In the genomic region with DNA sequence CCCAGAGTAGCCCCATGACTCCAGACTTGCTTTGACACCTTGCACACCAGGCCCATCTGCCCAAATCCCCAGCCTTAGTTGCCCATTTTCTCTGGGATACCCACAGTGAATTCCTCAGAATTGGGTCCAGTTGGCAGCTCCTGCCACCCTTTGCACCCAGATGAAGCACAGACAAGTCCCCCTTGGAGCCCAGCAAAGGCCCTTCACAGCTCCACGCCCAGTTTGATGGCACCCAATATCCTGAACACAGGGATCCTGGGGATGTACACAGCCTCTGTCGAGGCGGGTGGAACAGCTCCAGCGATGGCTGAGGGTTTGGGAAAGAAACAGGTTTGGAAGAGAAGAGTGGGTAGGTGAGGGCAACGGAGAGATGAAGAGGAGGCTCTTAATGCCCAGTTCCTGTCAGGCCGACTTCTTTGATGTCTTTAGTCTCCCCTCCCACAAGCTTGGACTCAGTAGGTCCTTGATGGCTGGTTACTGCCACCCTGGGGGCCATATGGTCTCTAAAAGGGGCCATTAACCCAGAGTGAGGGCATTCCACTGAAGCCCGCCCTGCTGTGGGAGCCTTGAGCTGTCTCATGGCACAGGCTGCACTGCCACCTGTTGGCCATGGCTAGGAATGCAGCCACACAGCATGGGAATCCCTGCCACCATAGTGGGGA, we compare ENCODE assay signal across 8 cellular contexts. TPM values are rescaled to one million over a fixed set of nuclear protein-coding genes. Genes with fewer than 3 reads are reported as not detected.
A peak's percentile ranks its signal among the peaks of the same experiment; 100 is the strongest.
DNase-seq lines count a peak whose midpoint lies in the region; ATAC-seq and TF ChIP-seq lines count a peak whose summit lies in the region.

No MANE protein-coding gene starts in this region.

- H3K36me3 ChIP-seq in OCI-LY7 (ENCODE audit: insufficient read depth, low read length), result peaks cover 41% of the 10 kb centered on the region
- H3K36me3 ChIP-seq in esophagus muscularis mucosa, result peaks cover 21 to 63% (median 55%) of the 10 kb centered on the region in 4 donors

- peak overlapping the region in 1 of 2 donors; percentile 45 for H3K27ac Mint-ChIP-seq in natural killer cell treated with Interleukin-12 subunit alpha and Interleukin-12 subunit beta and Interleukin-15 and Interleukin-18, amount 100 ng/mL, for 72 hours
- no peak overlapping the region for H3K27ac Mint-ChIP-seq in stimulated activated naive CD8-positive, alpha-beta T cell treated with anti-CD3 and anti-CD28 coated beads, Interleukin-15, amount 100 ng/mL, for 72 hours

- TF ChIP-seq EP300 in esophagus muscularis mucosa (IDR thresholded peaks at IDR 0.05), result no peak

- 47% methylated on average over 7 of the region's 7 CpGs for WGBS in esophagus muscularis mucosa

- peaks cover 0 to 4% of the 10 kb centered on the region in 2 donors for H3K4me1 Mint-ChIP-seq in natural killer cell treated with Interleukin-12 subunit alpha and Interleukin-12 subunit beta and Interleukin-15 and Interleukin-18, amount 100 ng/mL, for 72 hours (ENCODE audit: low read depth in 2 of 2)
- H3K4me1 Mint-ChIP-seq in stimulated activated naive CD8-positive, alpha-beta T cell treated with anti-CD3 and anti-CD28 coated beads, Interleukin-15, amount 100 ng/mL, for 72 hours, result no peaks in the 10 kb centered on the region

- POLR2A ChIA-PET in OCI-LY7 (lab: Charles Lee), result interaction anchor here (1.0 to 1.3 kb wide), 4 partner anchors 12 to 41 kb away, joined by 3 to 5 read pairs (median 4); no protein-coding TSS in a partner anchor

- ATAC-seq in natural killer cell treated with Interleukin-12 subunit alpha and Interleukin-12 subunit beta and Interleukin-15 and Interleukin-18, amount 100 ng/mL, for 72 hours, result peak; percentile 85
- peak; percentile 88 for ATAC-seq in stimulated activated naive CD8-positive, alpha-beta T cell treated with anti-CD3 and anti-CD28 coated beads, Interleukin-15, amount 100 ng/mL, for 72 hours

- H3K36me3 Mint-ChIP-seq in natural killer cell treated with Interleukin-12 subunit alpha and Interleukin-12 subunit beta and Interleukin-15 and Interleukin-18, amount 100 ng/mL, for 72 hours, result peaks cover 6% of the 10 kb centered on the region

- no peaks in the 10 kb centered on the region for H3K9me3 Mint-ChIP-seq in natural killer cell treated with Interleukin-12 subunit alpha and Interleukin-12 subunit beta and Interleukin-15 and Interleukin-18, amount 100 ng/mL, for 72 hours
- no peaks in the 10 kb centered on the region for H3K9me3 Mint-ChIP-seq in stimulated activated naive CD8-positive, alpha-beta T cell treated with anti-CD3 and anti-CD28 coated beads, Interleukin-15, amount 100 ng/mL, for 72 hours

- no peak overlapping the region for H3K4me3 Mint-ChIP-seq in natural killer cell treated with Interleukin-12 subunit alpha and Interleukin-12 subunit beta and Interleukin-15 and Interleukin-18, amount 100 ng/mL, for 72 hours
- no peak overlapping the region for H3K4me3 Mint-ChIP-seq in stimulated activated naive CD8-positive, alpha-beta T cell treated with anti-CD3 and anti-CD28 coated beads, Interleukin-15, amount 100 ng/mL, for 72 hours

- H3K27ac ChIP-seq in OCI-LY7 (ENCODE audit: low read depth, low read length, poor library complexity, severe bottlenecking), result peak overlapping the region; percentile 14
- peak overlapping the region; percentile 2 to 31 (median 25) for H3K27ac ChIP-seq in esophagus muscularis mucosa (replicated peaks in 1 of 4)

- H2AFZ ChIP-seq in OCI-LY7 (ENCODE audit: low read length), result no peak overlapping the region

- CTCF ChIA-PET in OCI-LY7 (lab: Charles Lee; ENCODE audit: unreplicated experiment), result interaction anchor here (0.7 to 1.3 kb wide), 3 partner anchors 18 to 48 kb away, joined by 3 to 4 read pairs (median 3); no protein-coding TSS in a partner anchor

- intact Hi-C loops in OCI-LY7 (cut with micrococcal nuclease; ENCODE audit: unreplicated experiment) (loop anchor here (1.0 to 10.0 kb wide), 4 partner anchors 43 to 436 kb away; no protein-coding TSS in a partner anchor), esophagus muscularis mucosa (cut with DNase I) (loop anchor here (2.0 to 10.0 kb wide), 2 partner anchors 44 to 438 kb away; partner anchors contain the start of gene DMAP1)

- TF ChIP-seq POLR2A in esophagus muscularis mucosa (IDR thresholded peaks at IDR 0.05; ENCODE audit: low read depth), result no peak

- peak; percentile 93 for TF ChIP-seq CTCF in OCI-LY7 (conservative IDR thresholded peaks at IDR 0.05; ENCODE audit: low read length)
- TF ChIP-seq CTCF in esophagus muscularis mucosa (IDR thresholded peaks at IDR 0.05), result peak; percentile 93 to 98 (median 97)

- no peaks in the 10 kb centered on the region for H3K27me3 Mint-ChIP-seq in natural killer cell treated with Interleukin-12 subunit alpha and Interleukin-12 subunit beta and Interleukin-15 and Interleukin-18, amount 100 ng/mL, for 72 hours
- H3K27me3 Mint-ChIP-seq in stimulated activated naive CD8-positive, alpha-beta T cell treated with anti-CD3 and anti-CD28 coated beads, Interleukin-15, amount 100 ng/mL, for 72 hours, result no peaks in the 10 kb centered on the region

- no peak overlapping the region for H3K4me2 ChIP-seq in OCI-LY7 (ENCODE audit: low read length)

- H3K9me3 ChIP-seq in OCI-LY7 (ENCODE audit: low read length), result no peaks in the 10 kb centered on the region
- no peaks in the 10 kb centered on the region for H3K9me3 ChIP-seq in esophagus muscularis mucosa

- H3K4me3 ChIP-seq in OCI-LY7 (ENCODE audit: low read depth, low read length, poor library complexity, severe bottlenecking) (no peak overlapping the region), esophagus muscularis mucosa (no peak overlapping the region)

- H3K9me2 ChIP-seq in OCI-LY7 (ENCODE audit: insufficient read depth, low read length), result no peaks in the 10 kb centered on the region

- H4K20me1 ChIP-seq in OCI-LY7 (ENCODE audit: insufficient read depth, low read length), result no peaks in the 10 kb centered on the region

- H3K4me1 ChIP-seq in OCI-LY7 (ENCODE audit: insufficient read depth, low read length, poor library complexity, severe bottlenecking) (no peaks in the 10 kb centered on the region), esophagus muscularis mucosa (peaks cover 0 to 8% (median 2%) of the 10 kb centered on the region in 4 donors)

- DNase-seq in NCI-H524 (lab: John Stamatoyannopoulos, UW), result peak; percentile 73 to 86
- no peak for DNase-seq in NCI-H524 treated with DMSO at 0.1 percent for 48 hours (lab: John Stamatoyannopoulos, UW)
- DNase-seq in HT-29 (ENCODE audit: low spot score), result peak; percentile 87
- peak; percentile 76 for DNase-seq in OCI-LY7 (ENCODE audit: low spot score)
- peak; percentile 83 for DNase-seq in activated T-cell treated with anti-CD3 and anti-CD28 coated beads, Interleukin-2, amount 50 U/mL, for 1 hour
- DNase-seq in esophagus muscularis mucosa (ENCODE audit: extremely low spot score), result no peak
- DNase-seq in natural killer cell treated with Interleukin-12 subunit alpha and Interleukin-12 subunit beta and Interleukin-15 and Interleukin-18, amount 100 ng/mL, for 72 hours (ENCODE audit: low spot score), result peak; percentile 84
- DNase-seq in stimulated activated naive CD8-positive, alpha-beta T cell treated with anti-CD3 and anti-CD28 coated beads, Interleukin-15, amount 100 ng/mL, for 72 hours, result peak; percentile 68

- H3K27me3 ChIP-seq in esophagus muscularis mucosa, result no peaks in the 10 kb centered on the region

- no TSS peak for BruUV-seq in OCI-LY7 (replicated peaks; lab: Mats Ljungman, UMichigan)

- H3K79me2 ChIP-seq in OCI-LY7 (ENCODE audit: insufficient read depth, low read depth, low read length), result no peaks in the 10 kb centered on the region

RNA-seq across cellular contexts. Expression of gene TMEM53, which starts 21.7 kb away (rescaled TPM):
- total RNA-seq in HT-29 (2014; rRNA removed; shearing (Covaris generic)), result 19.5 and 27.5 TPM in 2 replicates
- total RNA-seq in OCI-LY7 (2014; rRNA removed; shearing (Covaris generic)), result 5.5 and 6.6 TPM in 2 replicates
- 8.1 and 8.9 TPM in 2 replicates for total RNA-seq in OCI-LY7 (2022)
- total RNA-seq in esophagus muscularis mucosa, result 1 to 10 TPM; 4.5 to 7.0 (median 5.7) TPM
- 1 to 10 TPM; 2.8 to 3.8 TPM for total RNA-seq in natural killer cell treated with Interleukin-12 subunit alpha and Interleukin-12 subunit beta and Interleukin-15 and Interleukin-18, amount 100 ng/mL, for 72 hours

RNA-seq across cellular contexts. Expression of gene ARMH1, which starts 21.9 kb away (rescaled TPM):
- total RNA-seq in HT-29 (2014; rRNA removed; shearing (Covaris generic)), result 0.15 and 0.99 TPM in 2 replicates
- total RNA-seq in OCI-LY7 (2014; rRNA removed; shearing (Covaris generic)), result 5.3 and 7.8 TPM in 2 replicates
- total RNA-seq in OCI-LY7 (2022) (7.9 and 8.9 TPM in 2 replicates), esophagus muscularis mucosa (under 1 TPM; 0.26 to 0.75 (median 0.54) TPM)
- 1 to 10 TPM; 1.8 to 8.7 TPM for total RNA-seq in natural killer cell treated with Interleukin-12 subunit alpha and Interleukin-12 subunit beta and Interleukin-15 and Interleukin-18, amount 100 ng/mL, for 72 hours

Comparison
In these comparisons a context has a peak if more than half of its experiments do, and no peak if none do; other contexts are left out.
1. DNase-seq: peak in NCI-H524 (2 of 2), HT-29 (single experiment), OCI-LY7 (single experiment), activated T-cell treated with anti-CD3 and anti-CD28 coated beads, Interleukin-2, amount 50 U/mL, for 1 hour (single experiment), natural killer cell treated with Interleukin-12 subunit alpha and Interleukin-12 subunit beta and Interleukin-15 and Interleukin-18, amount 100 ng/mL, for 72 hours (single experiment) and stimulated activated naive CD8-positive, alpha-beta T cell treated with anti-CD3 and anti-CD28 coated beads, Interleukin-15, amount 100 ng/mL, for 72 hours (2 of 2); none in NCI-H524 treated with DMSO at 0.1 percent for 48 hours (single experiment) and esophagus muscularis mucosa (single experiment).